15 cellular contexts compared by ENCODE assay signal in genomic region chr5:61132559-61132958, GRCh38. TPM values are rescaled to one million over a fixed set of nuclear protein-coding genes. Genes with fewer than 3 reads are reported as not detected.
A peak's percentile ranks its signal among the peaks of the same experiment; 100 is the strongest.
DNase-seq lines count a peak whose midpoint lies in the region; FAIRE-seq and TF ChIP-seq lines count a peak whose summit lies in the region.
"Had no signal": no experiment of that assay in that cellular context is flagged by ENCODE, and none has a peak within 500 bp of the region (broad histone marks: within the 10 kb centered on the region; RNA-seq: fewer than 3 reads in every experiment).

No MANE protein-coding gene starts in this region.

- peak; percentile 17 for DNase-seq in H4 (ENCODE audit: low spot score)
- peak; percentile 44 for DNase-seq in OCI-M1 (lab: John Stamatoyannopoulos, UW)
- no peak for DNase-seq in epithelial cell of proximal tubule (ENCODE audit: low read depth)
- DNase-seq in retinal pigment epithelial cell (ENCODE audit: low read depth): peak; percentile 58
- DNase-seq in effector CD4-positive, alpha-beta T cell: no peak
- DNase-seq in NCI-H1436 treated with DMSO at 0.1 percent for 48 hours (lab: John Stamatoyannopoulos, UW): no peak
- DNase-seq in activated CD8-positive, alpha-beta memory T cell treated with anti-CD3 and anti-CD28 coated beads, Interleukin-2, amount 50 U/mL, for 48 hours: no peak
- no peak for DNase-seq in kidney
- DNase-seq: activated CD4-positive, alpha-beta T cell treated with anti-CD3 and anti-CD28 coated beads, Interleukin-2, amount 10 ng/mL, durations not matched to agents 7 days and 5 days; activated T-cell treated with anti-CD3 and anti-CD28 coated beads, Interleukin-2, amount 50 U/mL, for 48 hours; COR-L47; NCI-H446 treated with DMSO at 0.1 percent for 48 hours had no signal

- no peak overlapping the region for H3K9ac ChIP-seq in kidney (ENCODE audit: low read length in 2 of 2)

- H3K4me3 ChIP-seq in epithelial cell of proximal tubule (ENCODE audit: low read depth, low read length): no peak overlapping the region
- H3K4me3 ChIP-seq in retinal pigment epithelial cell (ENCODE audit: low read length): no peak overlapping the region
- no peak overlapping the region for H3K4me3 ChIP-seq in kidney (ENCODE audit: low read length in 2 of 2)
- H3K4me3 ChIP-seq: smooth muscle cell had no signal

- H3K36me3 ChIP-seq in kidney (ENCODE audit: control insufficient read depth in 1 of 2, insufficient read depth in 2 of 2, low read length in 2 of 2): no peaks in the 10 kb centered on the region
- H3K36me3 ChIP-seq: neutrophil had no signal

- H3K27ac ChIP-seq in kidney (ENCODE audit: low read depth in 2 of 2, low read length in 2 of 2): no peak overlapping the region
- H3K27ac ChIP-seq: neutrophil had no signal

- no peak for FAIRE-seq in kidney (lab: Jason Lieb, UNC)
- FAIRE-seq: endothelial cell of umbilical vein had no signal

- H3K4me1 ChIP-seq in kidney (ENCODE audit: control insufficient read depth in 1 of 2, insufficient read depth in 1 of 2, low read depth in 1 of 2, low read length in 2 of 2): no peaks in the 10 kb centered on the region

- H3K9me3 ChIP-seq in kidney (ENCODE audit: control insufficient read depth in 1 of 2, low read length in 2 of 2): no peaks in the 10 kb centered on the region
- H3K9me3 ChIP-seq: neutrophil had no signal

- peak; percentile 9 for TF ChIP-seq CTCF in epithelial cell of proximal tubule (conservative IDR thresholded peaks at IDR 0.05; ENCODE audit: low read depth, low read length)
- TF ChIP-seq CTCF in retinal pigment epithelial cell (conservative IDR thresholded peaks at IDR 0.05; ENCODE audit: low read depth, low read length): peak; percentile 18
- TF ChIP-seq CTCF in kidney (IDR thresholded peaks at IDR 0.05; ENCODE audit: borderline replicate concordance, extremely low read depth, insufficient read depth): no peak

- intact Hi-C loops in kidney (cut with DNase I): no loop called here

RNA-seq across cellular contexts. Expression of gene SMIM15, which starts 29.7 kb away (rescaled TPM):
- total RNA-seq in H4 (2014; rRNA removed; shearing (Covaris generic)): 32.7 and 59.9 TPM in 2 replicates
- total RNA-seq in epithelial cell of proximal tubule (70.5 and 71.4 TPM in 2 replicates), kidney (68.1 TPM)
- polyA plus RNA-seq in kidney (ENCODE audit: insufficient read depth, low read depth, low replicate concordance): 32.0 TPM

Comparison
In these comparisons a context has a peak if more than half of its experiments do, and no peak if none do; other contexts are left out.
1. DNase-seq: peak in H4 (single experiment), OCI-M1 (single experiment) and retinal pigment epithelial cell (single experiment); none in epithelial cell of proximal tubule (single experiment), effector CD4-positive, alpha-beta T cell (single experiment), NCI-H1436 treated with DMSO at 0.1 percent for 48 hours (single experiment), activated CD8-positive, alpha-beta memory T cell treated with anti-CD3 and anti-CD28 coated beads, Interleukin-2, amount 50 U/mL, for 48 hours (single experiment) and kidney (single experiment).